ENCODE assay signal across 10 cellular contexts in the genomic region with DNA sequence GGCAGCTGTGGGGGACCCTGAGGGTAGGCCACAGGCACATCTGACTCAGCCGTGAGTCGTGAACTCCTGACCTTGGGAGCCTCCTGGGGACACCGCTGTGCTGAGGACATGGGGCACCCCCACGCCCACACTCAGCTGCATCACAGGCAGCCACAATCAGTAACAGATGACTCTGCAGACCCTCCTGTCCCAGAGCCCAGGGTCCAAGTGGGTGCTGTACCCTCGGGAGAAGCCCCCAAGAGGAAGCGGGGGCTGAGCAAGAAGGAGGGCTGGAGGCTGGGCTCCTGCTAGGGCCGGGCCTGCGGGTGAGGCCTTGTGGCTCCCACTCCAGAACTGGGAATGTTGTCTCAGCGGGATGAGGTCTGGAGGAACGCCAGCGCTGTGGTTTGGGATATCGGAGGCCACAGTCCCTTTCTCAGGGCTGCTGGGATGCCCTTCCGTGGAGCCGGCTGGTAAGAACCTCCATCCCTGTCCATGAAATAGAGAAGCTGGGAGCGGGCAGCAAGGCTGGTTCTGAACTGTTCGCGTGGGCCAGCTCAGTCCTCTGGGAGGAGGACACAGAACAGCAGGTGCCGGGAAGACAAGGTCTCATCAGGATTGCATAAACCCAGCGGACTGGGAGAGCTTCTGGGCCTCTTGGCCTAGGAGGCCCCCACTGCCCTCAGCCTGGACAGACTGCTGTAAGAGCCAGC. TPM values are rescaled to one million over a fixed set of nuclear protein-coding genes. Genes with fewer than 3 reads are reported as not detected.
DNase-seq lines count a peak whose midpoint lies in the region; ATAC-seq, FAIRE-seq and TF ChIP-seq lines count a peak whose summit lies in the region.
"Had no signal": no experiment of that assay in that cellular context is flagged by ENCODE, and none has a peak within 500 bp of the region (broad histone marks: within the 10 kb centered on the region; RNA-seq: fewer than 3 reads in every experiment).

No MANE protein-coding gene starts in this region.

- H3K9me3 Mint-ChIP-seq in activated naive CD4-positive, alpha-beta T cell treated with anti-CD3 and anti-CD28 coated beads, Interleukin-2, amount 10 ng/mL, durations not matched to agents 7 days and 5 days = no peaks in the 10 kb centered on the region

- H3K4me3 ChIP-seq in right lobe of liver = peak overlapping the region in 1 of 3 donors; percentile 11
- H3K4me3 ChIP-seq in upper lobe of left lung = no peak overlapping the region

- TF ChIP-seq CTCF in right lobe of liver (IDR thresholded peaks at IDR 0.05) (no peak), upper lobe of left lung (IDR thresholded peaks at IDR 0.05) (no peak)

- ATAC-seq in right lobe of liver (peak in 3 of 4 donors; percentile 10 to 63 (median 22)), upper lobe of left lung (ENCODE audit: low FRiP score in 2 of 2) (no peak), HG02970 (IDR thresholded peaks at IDR 0.05; ENCODE audit: low FRiP score, unreplicated experiment) (no peak)

- H3K27ac Mint-ChIP-seq in activated naive CD4-positive, alpha-beta T cell treated with anti-CD3 and anti-CD28 coated beads, Interleukin-2, amount 10 ng/mL, durations not matched to agents 7 days and 5 days = no peak overlapping the region

- intact Hi-C loops in right lobe of liver (cut with DNase I) = no loop called here

- TF ChIP-seq POLR2A in right lobe of liver (IDR thresholded peaks at IDR 0.05) = no peak
- TF ChIP-seq POLR2A in upper lobe of left lung (IDR thresholded peaks at IDR 0.05) = no peak
- no peak for TF ChIP-seq POLR2A in GM12892 (IDR thresholded peaks at IDR 0.05; ENCODE audit: low read depth, low read length)

- whole genome bisulfite sequencing in right lobe of liver (ENCODE audit: insufficient coverage, low coverage, low lambda C conversion rate, missing lambda C conversion rate) = 23% methylated on average over 4 of the region's 19 CpGs
- WGBS in upper lobe of left lung, 2 donors = 59 to 62% methylated on average over 7 to 19 of the region's 19 CpGs

- H3K36me3 Mint-ChIP-seq in activated naive CD4-positive, alpha-beta T cell treated with anti-CD3 and anti-CD28 coated beads, Interleukin-2, amount 10 ng/mL, durations not matched to agents 7 days and 5 days = no peaks in the 10 kb centered on the region

- no peak for TF ChIP-seq EP300 in upper lobe of left lung (IDR thresholded peaks at IDR 0.05)

- H3K36me3 ChIP-seq in right lobe of liver (no peaks in the 10 kb centered on the region), upper lobe of left lung (no peaks in the 10 kb centered on the region)

- DNase-seq in activated naive CD4-positive, alpha-beta T cell treated with Interleukin-2 at 50 U/mL for 16 hours = peak; percentile 19
- no peak for DNase-seq in activated naive CD4-positive, alpha-beta T cell treated with anti-CD3 and anti-CD28 coated beads, Interleukin-2, amount 10 ng/mL, durations not matched to agents 7 days and 5 days
- peak; percentile 39 for DNase-seq in activated naive CD4-positive, alpha-beta T cell treated with anti-CD3 and anti-CD28 coated beads, Interleukin-2, amount 50 U/mL, for 16 hours
- DNase-seq in right lobe of liver (no peak), upper lobe of left lung (peak in 1 of 2 donors; percentile 58), GM12892 (ENCODE audit: insufficient read length) (no peak), COLO668 (lab: John Stamatoyannopoulos, UW; ENCODE audit: unreplicated experiment) (no peak)
- DNase-seq: DND-41 had no signal

- no peaks in the 10 kb centered on the region for H3K4me1 Mint-ChIP-seq in activated naive CD4-positive, alpha-beta T cell treated with anti-CD3 and anti-CD28 coated beads, Interleukin-2, amount 10 ng/mL, durations not matched to agents 7 days and 5 days

- H3K9me3 ChIP-seq in right lobe of liver = no peaks in the 10 kb centered on the region
- H3K9me3 ChIP-seq in upper lobe of left lung = no peaks in the 10 kb centered on the region

- H3K4me1 ChIP-seq in right lobe of liver (peaks cover 0 to 56% (median 23%) of the 10 kb centered on the region in 4 donors), upper lobe of left lung (peaks cover 46 to 76% (median 66%) of the 10 kb centered on the region in 4 donors)

- CTCF ChIA-PET in activated naive CD4-positive, alpha-beta T cell treated with anti-CD3 and anti-CD28 coated beads, Interleukin-2, amount 10 ng/mL, durations not matched to agents 7 days and 5 days (lab: Charles Lee) = interaction anchor here (1.0 to 1.4 kb wide), 2 partner anchors 13 to 128 kb away, joined by 3 to 4 read pairs; no protein-coding TSS in a partner anchor

- no peak for FAIRE-seq in GM12892 (lab: Jason Lieb, UNC)

- H3K27me3 Mint-ChIP-seq in activated naive CD4-positive, alpha-beta T cell treated with anti-CD3 and anti-CD28 coated beads, Interleukin-2, amount 10 ng/mL, durations not matched to agents 7 days and 5 days = peaks cover 72% of the 10 kb centered on the region

- H3K4me3 Mint-ChIP-seq in activated naive CD4-positive, alpha-beta T cell treated with anti-CD3 and anti-CD28 coated beads, Interleukin-2, amount 10 ng/mL, durations not matched to agents 7 days and 5 days = no peak overlapping the region

- H3K27me3 ChIP-seq in right lobe of liver (no peaks in the 10 kb centered on the region), upper lobe of left lung (peaks cover 0 to 29% (median 2%) of the 10 kb centered on the region in 4 donors)

- peak overlapping the region in 1 of 3 donors; percentile 85 for H3K27ac ChIP-seq in right lobe of liver
- H3K27ac ChIP-seq in upper lobe of left lung = peak overlapping the region in 3 of 4 donors; percentile 34 to 59 (median 36)

RNA-seq across cellular contexts. Expression of gene LAMA5, which starts 3.1 kb away (rescaled TPM):
- 10 to 100 TPM; 30.3 to 80.8 (median 47.1) TPM for total RNA-seq in right lobe of liver
- total RNA-seq in upper lobe of left lung = 1,000 to 10,000 TPM in 1 of 6 donors, 100 to 1,000 TPM in 5; 176 to 1,019 (median 307) TPM
- polyA plus RNA-seq in GM12892 (2012; ENCODE audit: missing spikeins) = 1.6 TPM

RNA-seq across cellular contexts. Expression of gene RPS21, which starts 16.6 kb away (rescaled TPM):
- total RNA-seq in right lobe of liver = 100 to 1,000 TPM; 339 to 696 (median 413) TPM
- 1,000 to 10,000 TPM in 3 of 6 donors, 100 to 1,000 TPM in 2, 10 to 100 TPM in 1; 94.6 to 1,381 (median 998) TPM for total RNA-seq in upper lobe of left lung
- 4,195 TPM for polyA plus RNA-seq in GM12892 (2012; ENCODE audit: missing spikeins)

RNA-seq across cellular contexts. Expression of gene CABLES2, which starts 36.8 kb away (rescaled TPM):
- 1 to 10 TPM; 1.4 to 2.9 (median 2.5) TPM for total RNA-seq in right lobe of liver
- 1 to 10 TPM; 2.2 to 5.2 (median 4.0) TPM for total RNA-seq in upper lobe of left lung
- polyA plus RNA-seq in GM12892 (2012; ENCODE audit: missing spikeins) = 6.3 TPM

RNA-seq across cellular contexts. Expression of gene RBBP8NL, which starts 57.1 kb away (rescaled TPM):
- not detected for total RNA-seq in right lobe of liver
- 1 to 10 TPM in 4 of 6 donors, under 1 TPM in 1, not detected in 1; 0.51 to 6.3 (median 1.9) TPM for total RNA-seq in upper lobe of left lung
- polyA plus RNA-seq in GM12892 (2012; ENCODE audit: missing spikeins) = not detected
- total RNA-seq: glomerular endothelial cell had no signal

Comparison
In these comparisons a context has a peak if more than half of its experiments do, and no peak if none do; other contexts are left out.
1. DNase-seq: peak in activated naive CD4-positive, alpha-beta T cell treated with Interleukin-2 at 50 U/mL for 16 hours (single experiment) and activated naive CD4-positive, alpha-beta T cell treated with anti-CD3 and anti-CD28 coated beads, Interleukin-2, amount 50 U/mL, for 16 hours (single experiment); none in activated naive CD4-positive, alpha-beta T cell treated with anti-CD3 and anti-CD28 coated beads, Interleukin-2, amount 10 ng/mL, durations not matched to agents 7 days and 5 days (single experiment), right lobe of liver (0 of 3), GM12892 (single experiment) and COLO668 (single experiment).
2. ATAC-seq: peak in right lobe of liver (3 of 4); none in upper lobe of left lung (0 of 2) and HG02970 (single experiment).